Comparison of ENCODE assay signal across 20 cellular contexts in the genomic region with DNA sequence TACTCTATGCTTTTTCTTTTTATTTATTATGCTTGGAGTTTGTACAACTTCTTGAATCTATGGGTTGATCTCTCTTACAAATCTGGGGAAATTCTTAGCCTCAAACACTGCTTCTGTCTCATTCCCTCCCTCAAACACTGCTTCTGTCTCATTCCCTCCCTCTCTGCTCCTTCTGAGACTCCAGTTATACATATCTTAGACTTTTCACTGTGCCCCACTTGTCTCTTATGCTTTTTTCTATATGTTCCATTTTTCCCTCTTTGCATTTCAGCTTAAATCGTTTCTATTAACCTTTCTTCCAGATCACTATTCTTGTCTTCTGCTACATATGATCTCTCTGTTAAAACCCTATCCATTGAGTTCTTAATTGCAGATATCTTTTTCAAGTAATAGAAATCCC. TPM values are rescaled to one million over a fixed set of nuclear protein-coding genes. Genes with fewer than 3 reads are reported as not detected.
DNase-seq lines count a peak whose midpoint lies in the region; ATAC-seq and TF ChIP-seq lines count a peak whose summit lies in the region.
"Had no signal": no experiment of that assay in that cellular context is flagged by ENCODE, and none has a peak within 500 bp of the region (broad histone marks: within the 10 kb centered on the region; RNA-seq: fewer than 3 reads in every experiment).

No MANE protein-coding gene starts in this region.

- no peak overlapping the region for H3K27ac Mint-ChIP-seq in activated T-cell treated with anti-CD3 and anti-CD28 coated beads, Interleukin-2, amount 50 U/mL, for 72 hours
- H3K27ac Mint-ChIP-seq in activated naive CD8-positive, alpha-beta T cell treated with anti-CD3 and anti-CD28 coated beads, Interleukin-2, amount 10 ng/mL, durations not matched to agents 7 days and 5 days: peak overlapping the region; percentile 83
- H3K27ac Mint-ChIP-seq: progenitor cell of endocrine pancreas had no signal

- H3K4me3 ChIP-seq in Loucy (ENCODE audit: low read length, poor library complexity, severe bottlenecking): peak overlapping the region; percentile 42
- H3K4me3 ChIP-seq in thymus (ENCODE audit: low read length): no peak overlapping the region
- no peak overlapping the region for H3K4me3 ChIP-seq in Peyer's patch
- H3K4me3 ChIP-seq: gastroesophageal sphincter, uterus had no signal

- peak overlapping the region; percentile 53 for H3K9ac ChIP-seq in Loucy (ENCODE audit: low read depth, low read length, poor library complexity, severe bottlenecking)

- TF ChIP-seq CTCF in Loucy (conservative IDR thresholded peaks at IDR 0.05; ENCODE audit: low read length) (no peak), Peyer's patch (IDR thresholded peaks at IDR 0.05) (no peak)

- H3K4me3 Mint-ChIP-seq in activated T-cell treated with anti-CD3 and anti-CD28 coated beads, Interleukin-2, amount 50 U/mL, for 72 hours: peak overlapping the region; percentile 24 to 29
- peak overlapping the region; percentile 38 for H3K4me3 Mint-ChIP-seq in activated naive CD8-positive, alpha-beta T cell treated with anti-CD3 and anti-CD28 coated beads, Interleukin-2, amount 10 ng/mL, durations not matched to agents 7 days and 5 days
- H3K4me3 Mint-ChIP-seq: neural crest cell had no signal

- peak overlapping the region; percentile 32 for H3K27ac ChIP-seq in thymus (ENCODE audit: low read depth)
- H3K27ac ChIP-seq in Peyer's patch: no peak overlapping the region
- H3K27ac ChIP-seq: gastroesophageal sphincter, HL-60, uterus had no signal

- peak overlapping the region; percentile 67 for H3K4me2 ChIP-seq in Loucy (ENCODE audit: low read depth, low read length, poor library complexity, severe bottlenecking)

- H3K36me3 ChIP-seq in Loucy (ENCODE audit: insufficient read depth, low read length) (peaks cover 38% of the 10 kb centered on the region; the same call in 1 of the 2 replicates), thymus (ENCODE audit: control insufficient read depth, insufficient read depth) (peaks cover 7% of the 10 kb centered on the region), Peyer's patch (no peaks in the 10 kb centered on the region)
- H3K36me3 ChIP-seq: gastroesophageal sphincter, uterus had no signal

- peaks cover 11 to 35% of the 10 kb centered on the region in 2 donors for H3K36me3 Mint-ChIP-seq in activated T-cell treated with anti-CD3 and anti-CD28 coated beads, Interleukin-2, amount 50 U/mL, for 72 hours (ENCODE audit: insufficient read depth in 2 of 2)
- peaks cover 38% of the 10 kb centered on the region for H3K36me3 Mint-ChIP-seq in activated naive CD8-positive, alpha-beta T cell treated with anti-CD3 and anti-CD28 coated beads, Interleukin-2, amount 10 ng/mL, durations not matched to agents 7 days and 5 days

- ATAC-seq in activated T-cell treated with anti-CD3 and anti-CD28 coated beads, Interleukin-2, amount 50 U/mL, for 72 hours (replicated peaks in 1 of 2): peak in 1 of 2 donors; percentile 23
- no peak for ATAC-seq in activated naive CD8-positive, alpha-beta T cell treated with anti-CD3 and anti-CD28 coated beads, Interleukin-2, amount 10 ng/mL, durations not matched to agents 7 days and 5 days (ENCODE audit: low read depth)
- ATAC-seq in HG02763 (IDR thresholded peaks at IDR 0.05; ENCODE audit: unreplicated experiment) (no peak), HG02938 (IDR thresholded peaks at IDR 0.05; ENCODE audit: unreplicated experiment) (no peak)
- ATAC-seq: esophagus mucosa, gastroesophageal sphincter, Panc1 had no signal

- H2AFZ ChIP-seq in Loucy (ENCODE audit: low read length): no peak overlapping the region

- H3K9me3 ChIP-seq in Loucy (ENCODE audit: insufficient read depth, low read depth, low read length): no peaks in the 10 kb centered on the region
- H3K9me3 ChIP-seq in thymus (ENCODE audit: control insufficient read depth): no peaks in the 10 kb centered on the region
- no peaks in the 10 kb centered on the region for H3K9me3 ChIP-seq in Peyer's patch
- H3K9me3 ChIP-seq: gastroesophageal sphincter, uterus had no signal

- no peak for TF ChIP-seq POLR2A in Peyer's patch (IDR thresholded peaks at IDR 0.05)

- H3K79me2 ChIP-seq in Loucy (ENCODE audit: insufficient read depth, low read length): peaks cover 85% of the 10 kb centered on the region

- no peaks in the 10 kb centered on the region for H3K9me2 ChIP-seq in Loucy (replicated peaks; ENCODE audit: low read depth, low read length)

- peaks cover 58% of the 10 kb centered on the region for H3K4me1 Mint-ChIP-seq in activated T-cell treated with anti-CD3 and anti-CD28 coated beads, Interleukin-2, amount 50 U/mL, for 72 hours (ENCODE audit: low read depth)
- H3K4me1 Mint-ChIP-seq in activated naive CD8-positive, alpha-beta T cell treated with anti-CD3 and anti-CD28 coated beads, Interleukin-2, amount 10 ng/mL, durations not matched to agents 7 days and 5 days: peaks cover 46% of the 10 kb centered on the region
- H3K4me1 Mint-ChIP-seq: neural crest cell had no signal

- no peak for DNase-seq in activated T-cell treated with anti-CD3 and anti-CD28 coated beads, Interleukin-2, amount 50 U/mL, for 72 hours
- no peak for DNase-seq in activated T-cell treated with anti-CD3 and anti-CD28 coated beads, Interleukin-2, amount 50 U/mL, for 48 hours
- DNase-seq in activated naive CD8-positive, alpha-beta T cell treated with anti-CD3 and anti-CD28 coated beads, Interleukin-2, amount 10 ng/mL, durations not matched to agents 7 days and 5 days: no peak
- no peak for DNase-seq in Peyer's patch
- DNase-seq: activated T-cell treated with anti-CD3 and anti-CD28 coated beads, Interleukin-2, amount 50 U/mL, for 4 hours; caudate nucleus; NCI-H187; NCI-H2227 treated with DMSO at 0.1 percent for 48 hours; stimulated activated CD4-positive, alpha-beta T cell treated with anti-CD3 and anti-CD28 coated beads, Interleukin-2, amount 100 ng/mL, for 24 hours; uterus had no signal

- 97% methylated on average over 1 of the region's 1 CpG for WGBS in thymus

- POLR2A ChIA-PET in activated naive CD8-positive, alpha-beta T cell treated with anti-CD3 and anti-CD28 coated beads, Interleukin-2, amount 10 ng/mL, durations not matched to agents 7 days and 5 days (lab: Charles Lee): interaction anchor here (1.0 kb wide), 1 partner anchor 49 kb away, joined by 3 read pairs; no protein-coding TSS in a partner anchor

- H3F3A ChIP-seq in Loucy (ENCODE audit: low read depth): no peaks in the 10 kb centered on the region; the same call in 1 of the 2 replicates

- H3K27me3 Mint-ChIP-seq in activated T-cell treated with anti-CD3 and anti-CD28 coated beads, Interleukin-2, amount 50 U/mL, for 72 hours (ENCODE audit: low read depth): no peaks in the 10 kb centered on the region
- H3K27me3 Mint-ChIP-seq in activated naive CD8-positive, alpha-beta T cell treated with anti-CD3 and anti-CD28 coated beads, Interleukin-2, amount 10 ng/mL, durations not matched to agents 7 days and 5 days: no peaks in the 10 kb centered on the region

- H3K9me3 Mint-ChIP-seq in activated T-cell treated with anti-CD3 and anti-CD28 coated beads, Interleukin-2, amount 50 U/mL, for 72 hours: peaks cover 0 to 2% of the 10 kb centered on the region in 2 donors
- H3K9me3 Mint-ChIP-seq in activated naive CD8-positive, alpha-beta T cell treated with anti-CD3 and anti-CD28 coated beads, Interleukin-2, amount 10 ng/mL, durations not matched to agents 7 days and 5 days: no peaks in the 10 kb centered on the region
- H3K9me3 Mint-ChIP-seq: activated T-cell treated with anti-CD3 and anti-CD28 coated beads, Interleukin-2, amount 50 U/mL, for 4 hours; neural crest cell had no signal

- no peaks in the 10 kb centered on the region for H3K27me3 ChIP-seq in Loucy (ENCODE audit: insufficient read depth, low read length, poor library complexity, severe bottlenecking)
- H3K27me3 ChIP-seq in thymus (ENCODE audit: control insufficient read depth, insufficient read depth): no peaks in the 10 kb centered on the region
- H3K27me3 ChIP-seq in Peyer's patch: no peaks in the 10 kb centered on the region
- H3K27me3 ChIP-seq: gastroesophageal sphincter, uterus had no signal

- H3K4me1 ChIP-seq in Loucy (ENCODE audit: insufficient read depth, low read length, poor library complexity, severe bottlenecking) (peaks cover 63% of the 10 kb centered on the region), thymus (ENCODE audit: control insufficient read depth, insufficient read depth, low read length) (peaks cover 29% of the 10 kb centered on the region), Peyer's patch (peaks cover 0 to 3% (median 0%) of the 10 kb centered on the region in 4 donors)

- H4K20me1 ChIP-seq in Loucy (ENCODE audit: insufficient read depth, low read length, poor library complexity, severe bottlenecking): peaks cover 3% of the 10 kb centered on the region

RNA-seq across cellular contexts. Expression of a gene that starts 50.4 kb away (rescaled TPM):
- total RNA-seq in activated T-cell treated with anti-CD3 and anti-CD28 coated beads, Interleukin-2, amount 50 U/mL, for 72 hours: 100 to 1,000 TPM; 128 to 132 TPM
- 10 to 100 TPM; 64.4 to 66.7 TPM for total RNA-seq in activated naive CD8-positive, alpha-beta T cell treated with anti-CD3 and anti-CD28 coated beads, Interleukin-2, amount 10 ng/mL, durations not matched to agents 7 days and 5 days
- 57.6 TPM for polyA plus RNA-seq in thymus
- total RNA-seq in Peyer's patch: 100 to 1,000 TPM in 1 of 4 donors, 10 to 100 TPM in 2, 1 to 10 TPM in 1; 6.1 to 135 (median 32.0) TPM
